ENCODE assay signal across 20 cellular contexts in genomic region chr20:15837563-15837962, GRCh38.
DNase-seq lines count a peak whose midpoint lies in the region; ATAC-seq and TF ChIP-seq lines count a peak whose summit lies in the region.
"Had no signal": no experiment of that assay in that cellular context is flagged by ENCODE, and none has a peak within 500 bp of the region (broad histone marks: within the 10 kb centered on the region; RNA-seq: fewer than 3 reads in every experiment).

No MANE protein-coding gene starts in this region.

- H3K27me3 Mint-ChIP-seq in GM23338 (ENCODE audit: insufficient read depth, low read depth, poor library complexity), result peaks cover 3% of the 10 kb centered on the region
- H3K27me3 Mint-ChIP-seq in immature natural killer cell (ENCODE audit: low read depth in 3 of 3), result peaks cover 1 to 6% (median 5%) of the 10 kb centered on the region in 3 donors
- H3K27me3 Mint-ChIP-seq in mesothelial cell of epicardium (ENCODE audit: low read depth), result no peaks in the 10 kb centered on the region
- peaks cover 0 to 5% of the 10 kb centered on the region in 2 donors for H3K27me3 Mint-ChIP-seq in stimulated activated naive B cell treated with anti-CD40 and anti-IgM and Interleukin-4, amounts not matched to agents 10 μg/mL and 1 μg/mL and 100 μg/mL, for 72 hours
- H3K27me3 Mint-ChIP-seq in natural killer cell treated with Interleukin-12 subunit alpha and Interleukin-12 subunit beta and Interleukin-15 and Interleukin-18, amount 100 ng/mL, for 72 hours, result peaks cover 0 to 3% of the 10 kb centered on the region in 2 donors
- H3K27me3 Mint-ChIP-seq: CD4-positive, alpha-beta memory T cell; CD4-positive, CD25-positive, alpha-beta regulatory T cell had no signal

- H3F3A ChIP-seq in GM23338 (replicated peaks; ENCODE audit: low read depth), result no peaks in the 10 kb centered on the region

- H3K27ac ChIP-seq in GM23338 (ENCODE audit: low read depth) (no peak overlapping the region), Peyer's patch (no peak overlapping the region)
- H3K27ac ChIP-seq: 22Rv1; A549; BLaER1 treated with 17β-estradiol and CSF1 and Interleukin-3, amounts not matched to agents 10 nM and 100 nM; C4-2B had no signal

- no peak overlapping the region for H3K4me3 ChIP-seq in GM23338
- H3K4me3 ChIP-seq in Peyer's patch, result no peak overlapping the region
- H3K4me3 ChIP-seq: A549; BLaER1 treated with 17β-estradiol and CSF1 and Interleukin-3, amounts not matched to agents 10 nM and 100 nM had no signal

- H3K4me1 Mint-ChIP-seq in GM23338 (no peaks in the 10 kb centered on the region; the same call in 2 of the 3 replicates), immature natural killer cell (peaks cover 18 to 26% of the 10 kb centered on the region in 2 donors), mesothelial cell of epicardium (peaks cover 22% of the 10 kb centered on the region)
- H3K4me1 Mint-ChIP-seq in stimulated activated naive B cell treated with anti-CD40 and anti-IgM and Interleukin-4, amounts not matched to agents 10 μg/mL and 1 μg/mL and 100 μg/mL, for 72 hours, result peaks cover 10 to 15% of the 10 kb centered on the region in 2 donors
- peaks cover 8 to 17% of the 10 kb centered on the region in 2 donors for H3K4me1 Mint-ChIP-seq in natural killer cell treated with Interleukin-12 subunit alpha and Interleukin-12 subunit beta and Interleukin-15 and Interleukin-18, amount 100 ng/mL, for 72 hours (ENCODE audit: low read depth in 2 of 2)
- H3K4me1 Mint-ChIP-seq: CD4-positive, alpha-beta memory T cell; CD4-positive, CD25-positive, alpha-beta regulatory T cell; CD8-positive, alpha-beta memory T cell had no signal

- no peak for TF ChIP-seq CTCF in GM23338 (conservative IDR thresholded peaks at IDR 0.05; ENCODE audit: low read depth in 2 of 2)
- no peak for TF ChIP-seq CTCF in mesothelial cell of epicardium (IDR thresholded peaks at IDR 0.05; ENCODE audit: unreplicated experiment)
- no peak for TF ChIP-seq CTCF in Peyer's patch (IDR thresholded peaks at IDR 0.05)

- ATAC-seq in GM23338, result no peak
- peak; percentile 61 for ATAC-seq in stimulated activated naive B cell treated with anti-CD40 and anti-IgM and Interleukin-4, amounts not matched to agents 10 μg/mL and 1 μg/mL and 100 μg/mL, for 72 hours (replicated peaks)
- ATAC-seq in natural killer cell treated with Interleukin-12 subunit alpha and Interleukin-12 subunit beta and Interleukin-15 and Interleukin-18, amount 100 ng/mL, for 72 hours, result no peak
- ATAC-seq: A549 had no signal

- no peaks in the 10 kb centered on the region for H3K9me3 ChIP-seq in Peyer's patch
- H3K9me3 ChIP-seq: Caco-2 had no signal

- no peaks in the 10 kb centered on the region for H3K36me3 ChIP-seq in GM23338 (ENCODE audit: insufficient read depth)
- no peaks in the 10 kb centered on the region for H3K36me3 ChIP-seq in Peyer's patch
- H3K36me3 ChIP-seq: BLaER1 treated with 17β-estradiol and CSF1 and Interleukin-3, amounts not matched to agents 10 nM and 100 nM had no signal

- H3K36me3 Mint-ChIP-seq in GM23338 (ENCODE audit: low read depth) (no peaks in the 10 kb centered on the region), immature natural killer cell (no peaks in the 10 kb centered on the region), mesothelial cell of epicardium (no peaks in the 10 kb centered on the region)
- peaks cover 8% of the 10 kb centered on the region in 2 donors for H3K36me3 Mint-ChIP-seq in stimulated activated naive B cell treated with anti-CD40 and anti-IgM and Interleukin-4, amounts not matched to agents 10 μg/mL and 1 μg/mL and 100 μg/mL, for 72 hours
- no peaks in the 10 kb centered on the region for H3K36me3 Mint-ChIP-seq in natural killer cell treated with Interleukin-12 subunit alpha and Interleukin-12 subunit beta and Interleukin-15 and Interleukin-18, amount 100 ng/mL, for 72 hours
- H3K36me3 Mint-ChIP-seq: CD4-positive, alpha-beta memory T cell; CD4-positive, CD25-positive, alpha-beta regulatory T cell; CD8-positive, alpha-beta memory T cell had no signal

- no peaks in the 10 kb centered on the region for H4K20me1 ChIP-seq in GM23338 (replicated peaks; ENCODE audit: insufficient read depth)
- H4K20me1 ChIP-seq: BLaER1 treated with 17β-estradiol and CSF1 and Interleukin-3, amounts not matched to agents 10 nM and 100 nM had no signal

- no peaks in the 10 kb centered on the region for H3K27me3 ChIP-seq in GM23338 (ENCODE audit: insufficient read depth)
- no peaks in the 10 kb centered on the region for H3K27me3 ChIP-seq in Peyer's patch

- DNase-seq in GM23338 (ENCODE audit: low spot score), result no peak
- DNase-seq in immature natural killer cell, result peak in 2 of 3 donors; percentile 2 to 27
- no peak for DNase-seq in mesothelial cell of epicardium (ENCODE audit: low spot score in 2 of 2, unreplicated experiment in 2 of 2)
- no peak for DNase-seq in stimulated activated naive B cell treated with anti-CD40 and anti-IgM and Interleukin-4, amounts not matched to agents 10 μg/mL and 1 μg/mL and 100 μg/mL, for 72 hours
- no peak for DNase-seq in natural killer cell treated with Interleukin-12 subunit alpha and Interleukin-12 subunit beta and Interleukin-15 and Interleukin-18, amount 100 ng/mL, for 72 hours (ENCODE audit: low spot score)
- DNase-seq in COLO668 (lab: John Stamatoyannopoulos, UW; ENCODE audit: unreplicated experiment), result no peak
- DNase-seq in Peyer's patch, result no peak
- DNase-seq: AML-193; Caco-2; Calu3; CD4-positive, alpha-beta memory T cell; CD4-positive, CD25-positive, alpha-beta regulatory T cell; CD8-positive, alpha-beta memory T cell; DMS79 treated with DMSO at 0.1 percent for 48 hours; GF-D8 had no signal

- H2AFZ ChIP-seq in GM23338, result 0 out of 2 replicates have a peak overlapping the region, but pooled peaks have one; percentile 5

- no peak overlapping the region for H3K4me2 ChIP-seq in GM23338
- H3K4me2 ChIP-seq: A549; BLaER1 treated with 17β-estradiol and CSF1 and Interleukin-3, amounts not matched to agents 10 nM and 100 nM had no signal

- H3K4me1 ChIP-seq in GM23338 (ENCODE audit: insufficient read depth) (no peaks in the 10 kb centered on the region), Peyer's patch (no peaks in the 10 kb centered on the region)
- H3K4me1 ChIP-seq: A549, Caco-2 had no signal

- no peaks in the 10 kb centered on the region for H3K79me2 ChIP-seq in GM23338 (replicated peaks; ENCODE audit: insufficient read depth)

- H3K4me3 Mint-ChIP-seq in GM23338, result no peak overlapping the region
- peak overlapping the region in 2 of 5 donors; percentile 7 to 58 for H3K4me3 Mint-ChIP-seq in immature natural killer cell
- no peak overlapping the region for H3K4me3 Mint-ChIP-seq in mesothelial cell of epicardium
- H3K4me3 Mint-ChIP-seq in stimulated activated naive B cell treated with anti-CD40 and anti-IgM and Interleukin-4, amounts not matched to agents 10 μg/mL and 1 μg/mL and 100 μg/mL, for 72 hours, result no peak overlapping the region
- H3K4me3 Mint-ChIP-seq in natural killer cell treated with Interleukin-12 subunit alpha and Interleukin-12 subunit beta and Interleukin-15 and Interleukin-18, amount 100 ng/mL, for 72 hours, result no peak overlapping the region
- H3K4me3 Mint-ChIP-seq: B cell; CD4-positive, alpha-beta memory T cell; CD4-positive, CD25-positive, alpha-beta regulatory T cell; CD8-positive, alpha-beta memory T cell had no signal

- H3K27ac Mint-ChIP-seq in GM23338 (no peak overlapping the region), immature natural killer cell (no peak overlapping the region), mesothelial cell of epicardium (peak overlapping the region; percentile 4)
- no peak overlapping the region for H3K27ac Mint-ChIP-seq in stimulated activated naive B cell treated with anti-CD40 and anti-IgM and Interleukin-4, amounts not matched to agents 10 μg/mL and 1 μg/mL and 100 μg/mL, for 72 hours
- H3K27ac Mint-ChIP-seq in natural killer cell treated with Interleukin-12 subunit alpha and Interleukin-12 subunit beta and Interleukin-15 and Interleukin-18, amount 100 ng/mL, for 72 hours, result no peak overlapping the region
- H3K27ac Mint-ChIP-seq: B cell; CD4-positive, alpha-beta memory T cell; CD4-positive, CD25-positive, alpha-beta regulatory T cell; CD8-positive, alpha-beta memory T cell had no signal

- no peak for TF ChIP-seq POLR2A in Peyer's patch (IDR thresholded peaks at IDR 0.05)

- H3K9me3 Mint-ChIP-seq in GM23338 (peaks cover 4% of the 10 kb centered on the region; the same call in 1 of the 3 replicates), immature natural killer cell (peaks cover 0 to 10% (median under 1%) of the 10 kb centered on the region in 6 donors), mesothelial cell of epicardium (peaks cover 9% of the 10 kb centered on the region)
- H3K9me3 Mint-ChIP-seq in stimulated activated naive B cell treated with anti-CD40 and anti-IgM and Interleukin-4, amounts not matched to agents 10 μg/mL and 1 μg/mL and 100 μg/mL, for 72 hours, result peaks cover 10 to 11% of the 10 kb centered on the region in 2 donors
- H3K9me3 Mint-ChIP-seq in natural killer cell treated with Interleukin-12 subunit alpha and Interleukin-12 subunit beta and Interleukin-15 and Interleukin-18, amount 100 ng/mL, for 72 hours, result no peaks in the 10 kb centered on the region

- H3K9me2 ChIP-seq in GM23338 (ENCODE audit: insufficient read depth), result peaks cover 5% of the 10 kb centered on the region; the same call in 1 of the 2 replicates

TF ChIP-seq in GM23338, 12 proteins besides CTCF, POLR2A, EP300 and RAD21 (continues in another document):
- TF ChIP-seq JUNB (IDR thresholded peaks at IDR 0.05; ENCODE audit: unreplicated experiment) (no peak), ETS1 (IDR thresholded peaks at IDR 0.05) (no peak), NANOG (IDR thresholded peaks at IDR 0.05; ENCODE audit: borderline replicate concordance) (no peak), EZH2phosphoT487 (IDR thresholded peaks at IDR 0.05; ENCODE audit: unreplicated experiment) (no peak)

Comparison
In these comparisons a context has a peak if more than half of its experiments do, and no peak if none do; other contexts are left out.
1. ATAC-seq: peak in stimulated activated naive B cell treated with anti-CD40 and anti-IgM and Interleukin-4, amounts not matched to agents 10 μg/mL and 1 μg/mL and 100 μg/mL, for 72 hours (2 of 2); none in GM23338 (single experiment) and natural killer cell treated with Interleukin-12 subunit alpha and Interleukin-12 subunit beta and Interleukin-15 and Interleukin-18, amount 100 ng/mL, for 72 hours (0 of 2).
2. DNase-seq: peak in immature natural killer cell (2 of 3); none in GM23338 (single experiment), mesothelial cell of epicardium (0 of 2), stimulated activated naive B cell treated with anti-CD40 and anti-IgM and Interleukin-4, amounts not matched to agents 10 μg/mL and 1 μg/mL and 100 μg/mL, for 72 hours (single experiment), natural killer cell treated with Interleukin-12 subunit alpha and Interleukin-12 subunit beta and Interleukin-15 and Interleukin-18, amount 100 ng/mL, for 72 hours (single experiment), COLO668 (single experiment) and Peyer's patch (0 of 3).